In genomic region chr6:27687154-27688013, GRCh38 we compare ENCODE assay signal across 8 cellular contexts.
DNase-seq lines count a peak whose midpoint lies in the region; ATAC-seq and TF ChIP-seq lines count a peak whose summit lies in the region.

No MANE protein-coding gene starts in this region.

- H3K9me3 Mint-ChIP-seq in IgD-negative memory B cell (peaks cover 0 to 1% (median 0%) of the 10 kb centered on the region in 3 donors), nephron (no peaks in the 10 kb centered on the region)
- H3K9me3 Mint-ChIP-seq in stimulated activated naive CD8-positive, alpha-beta T cell treated with anti-CD3 and anti-CD28 coated beads, Interleukin-15, Interleukin-2, amounts not matched to agents 100 ng/mL and 50 ng/mL, for 24 hours: no peaks in the 10 kb centered on the region

- H3K4me1 Mint-ChIP-seq in IgD-negative memory B cell (peaks cover 14 to 36% (median 18%) of the 10 kb centered on the region in 3 donors), nephron (peaks cover 5% of the 10 kb centered on the region)
- H3K4me1 Mint-ChIP-seq in stimulated activated naive CD8-positive, alpha-beta T cell treated with anti-CD3 and anti-CD28 coated beads, Interleukin-15, Interleukin-2, amounts not matched to agents 100 ng/mL and 50 ng/mL, for 24 hours (ENCODE audit: low read depth): peaks cover 26% of the 10 kb centered on the region

- TF ChIP-seq CTCF in Peyer's patch (IDR thresholded peaks at IDR 0.05): peak in 5 of 6 experiments; percentile 20 to 68 (median 58)
- TF ChIP-seq CTCF in fibroblast of mammary gland (conservative IDR thresholded peaks at IDR 0.05; ENCODE audit: control insufficient read depth, insufficient read depth, low read depth, low read length): peak; percentile 70
- TF ChIP-seq CTCF in nephron (IDR thresholded peaks at IDR 0.05; ENCODE audit: unreplicated experiment in 3 of 3): peak; percentile 76 to 79 (median 78)

- ATAC-seq in GM21619 (IDR thresholded peaks at IDR 0.05; ENCODE audit: unreplicated experiment): peak; percentile 64

- H3K27ac Mint-ChIP-seq in IgD-negative memory B cell (peak overlapping the region; percentile 96 to 98 (median 98)), nephron (peak overlapping the region; percentile 73 to 85 (median 76))
- peak overlapping the region; percentile 95 for H3K27ac Mint-ChIP-seq in stimulated activated naive CD8-positive, alpha-beta T cell treated with anti-CD3 and anti-CD28 coated beads, Interleukin-15, Interleukin-2, amounts not matched to agents 100 ng/mL and 50 ng/mL, for 24 hours

- DNase-seq in DMS79 (lab: John Stamatoyannopoulos, UW) (peak; percentile 20), Peyer's patch (peak; percentile 78 to 91 (median 85)), fibroblast of mammary gland (ENCODE audit: low read depth) (peak; percentile 75)
- DNase-seq in activated T-cell treated with anti-CD3 and anti-CD28 coated beads, Interleukin-2, amount 50 U/mL, for 48 hours: peak; percentile 90 to 91

- no peaks in the 10 kb centered on the region for H3K9me3 ChIP-seq in Peyer's patch

- H3K27me3 ChIP-seq in Peyer's patch: peaks cover 0 to 6% of the 10 kb centered on the region in 2 donors

- H3K27ac ChIP-seq in Peyer's patch: peak overlapping the region; percentile 13 to 59 (median 46)

- no peaks in the 10 kb centered on the region for H3K36me3 ChIP-seq in Peyer's patch

- H3K4me3 ChIP-seq in Peyer's patch (peak overlapping the region; percentile 46 to 60 (median 51)), fibroblast of mammary gland (ENCODE audit: control insufficient read depth, low read depth, low read length) (peak overlapping the region; percentile 82)

- H3K27me3 Mint-ChIP-seq in IgD-negative memory B cell (no peaks in the 10 kb centered on the region), nephron (ENCODE audit: low read depth) (peaks cover 47% of the 10 kb centered on the region)
- peaks cover 22% of the 10 kb centered on the region for H3K27me3 Mint-ChIP-seq in stimulated activated naive CD8-positive, alpha-beta T cell treated with anti-CD3 and anti-CD28 coated beads, Interleukin-15, Interleukin-2, amounts not matched to agents 100 ng/mL and 50 ng/mL, for 24 hours

- H3K4me3 Mint-ChIP-seq in IgD-negative memory B cell: peak overlapping the region; percentile 90 to 94 (median 93)
- peak overlapping the region; percentile 89 to 96 (median 90) for H3K4me3 Mint-ChIP-seq in nephron
- H3K4me3 Mint-ChIP-seq in stimulated activated naive CD8-positive, alpha-beta T cell treated with anti-CD3 and anti-CD28 coated beads, Interleukin-15, Interleukin-2, amounts not matched to agents 100 ng/mL and 50 ng/mL, for 24 hours: peak overlapping the region; percentile 90

- H3K4me1 ChIP-seq in Peyer's patch: peaks cover 0 to 5% (median 0%) of the 10 kb centered on the region in 4 donors

- TF ChIP-seq POLR2A in Peyer's patch (IDR thresholded peaks at IDR 0.05): no peak

- H3K36me3 Mint-ChIP-seq in IgD-negative memory B cell (peaks cover 2% of the 10 kb centered on the region), nephron (ENCODE audit: low read depth) (no peaks in the 10 kb centered on the region)
- H3K36me3 Mint-ChIP-seq in stimulated activated naive CD8-positive, alpha-beta T cell treated with anti-CD3 and anti-CD28 coated beads, Interleukin-15, Interleukin-2, amounts not matched to agents 100 ng/mL and 50 ng/mL, for 24 hours (ENCODE audit: low read depth): peaks cover 3% of the 10 kb centered on the region

Comparison
In these comparisons a context has a peak if more than half of its experiments do, and no peak if none do; other contexts are left out.
1. Peak in every context shown above with its lines: DNase-seq, ATAC-seq, H3K4me3 ChIP-seq and H3K27ac ChIP-seq.
2. DNase-seq: peak in every context shown above with its lines; median percentile 90 in activated T-cell treated with anti-CD3 and anti-CD28 coated beads, Interleukin-2, amount 50 U/mL, for 48 hours; 85 in Peyer's patch; 75 in fibroblast of mammary gland; 20 in DMS79.